2 cellular contexts compared by ENCODE assay signal in genomic region chrY:25408327-25408726, GRCh38.
DNase-seq lines count a peak whose midpoint lies in the region; ATAC-seq, FAIRE-seq and TF ChIP-seq lines count a peak whose summit lies in the region.
"Not testable (repeated sequence)": the region's sequence is repeated elsewhere in the genome, so short reads cannot be mapped to it uniquely, and the experiment has no call there.

No MANE protein-coding gene starts in this region.

- not testable (repeated sequence) for H3K4me1 ChIP-seq in A549; RWPE2 (ENCODE audit: insufficient read depth, poor library complexity, severe bottlenecking)

- TF ChIP-seq EP300 in A549 (IDR thresholded peaks at IDR 0.05): not testable (repeated sequence)

- not testable (repeated sequence) for H3K27ac ChIP-seq in A549; RWPE2 (ENCODE audit: poor library complexity, severe bottlenecking)

- POLR2A ChIA-PET in A549 (lab: Yijun Ruan, JAX): not testable (repeated sequence)

- not testable (repeated sequence) for H3K4me2 ChIP-seq in A549

- DNase-seq in A549 (ENCODE audit: low read depth in 1 of 2, low spot score in 1 of 2); RWPE2 (ENCODE audit: low spot score): not testable (repeated sequence)

- not testable (repeated sequence) for TF ChIP-seq RAD21 in A549 (conservative IDR thresholded peaks at IDR 0.05 in 1 of 2, IDR thresholded peaks at IDR 0.05 in 1 of 2)

- H3K9me3 ChIP-seq in A549; RWPE2 (ENCODE audit: severe bottlenecking): not testable (repeated sequence)

- ATAC-seq in A549 (peak; percentile 50 to 55; a peak in 3 of 6 replicates), RWPE2 (ENCODE audit: low read depth) (peak; percentile 38; the same call in 2 of the 3 replicates)

- not testable (repeated sequence) for TF ChIP-seq POLR2A in A549 (IDR thresholded peaks at IDR 0.05; ENCODE audit: low read length)

- no CpG with 5 or more reads among the region's 8 CpGs for WGBS in A549 (ENCODE audit: missing lambda C conversion rate)

- not testable (repeated sequence) for H3K27me3 ChIP-seq in RWPE2 (ENCODE audit: insufficient read depth, poor library complexity, severe bottlenecking)

- CTCF ChIA-PET in A549 (lab: Yijun Ruan, JAX): not testable (repeated sequence)

- TF ChIP-seq CTCF in A549 (IDR thresholded peaks at IDR 0.05); RWPE2 (IDR thresholded peaks at IDR 0.05; ENCODE audit: poor library complexity, severe bottlenecking): not testable (repeated sequence)

- not testable (repeated sequence) for H3K4me3 ChIP-seq in A549; RWPE2 (ENCODE audit: severe bottlenecking)

- FAIRE-seq in A549 (lab: Jason Lieb, UNC): not testable (repeated sequence)

- H3K36me3 ChIP-seq in RWPE2 (ENCODE audit: low read depth): not testable (repeated sequence)
